In genomic region chr6:24414531-24414930, GRCh38 we compare ENCODE assay signal across 1 cellular context. TPM values are rescaled to one million over a fixed set of nuclear protein-coding genes. Genes with fewer than 3 reads are reported as not detected.
"Had no signal": no experiment of that assay in that cellular context is flagged by ENCODE, and none has a peak within 500 bp of the region (broad histone marks: within the 10 kb centered on the region; RNA-seq: fewer than 3 reads in every experiment).

No MANE protein-coding gene starts in this region.

RNA-seq across cellular contexts. Expression of gene DCDC2, which starts 56.7 kb away (rescaled TPM):
- total RNA-seq: IMR-90 had no signal
